In genomic region chrX:77788050-77788449, GRCh38 we compare ENCODE assay signal across 9 cellular contexts. TPM values are rescaled to one million over a fixed set of nuclear protein-coding genes. Genes with fewer than 3 reads are reported as not detected.
DNase-seq lines count a peak whose midpoint lies in the region; ATAC-seq, FAIRE-seq and TF ChIP-seq lines count a peak whose summit lies in the region.
"Had no signal": no experiment of that assay in that cellular context is flagged by ENCODE, and none has a peak within 500 bp of the region (broad histone marks: within the 10 kb centered on the region; RNA-seq: fewer than 3 reads in every experiment).

No MANE protein-coding gene starts in this region.

- H3K79me2 ChIP-seq in K562 (ENCODE audit: control insufficient read depth, insufficient read depth, low read length) = peaks cover 31% of the 10 kb centered on the region

- H3K36me3 ChIP-seq in K562 (ENCODE audit: control insufficient read depth, insufficient read depth, low read length) = 0 out of 3 replicates have a peak, but pooled peaks cover 3% of the 10 kb centered on the region

- ATAC-seq in K562 = peak; percentile 56
- no peak for ATAC-seq in HG03196 (IDR thresholded peaks at IDR 0.05; ENCODE audit: unreplicated experiment)
- ATAC-seq in HG03457 (IDR thresholded peaks at IDR 0.05; ENCODE audit: unreplicated experiment) = no peak

- H3K9ac ChIP-seq in K562 (ENCODE audit: insufficient read depth in 1 of 2, low read depth in 2 of 2, low read length in 2 of 2) = no peak overlapping the region

- H3K9me3 ChIP-seq in K562 (replicated peaks; ENCODE audit: control insufficient read depth, insufficient read depth, low read depth, low read length) = no peaks in the 10 kb centered on the region

- H3K27ac ChIP-seq in K562 (ENCODE audit: extremely low read depth, low read depth, low read length) = no peak overlapping the region

- H3K27me3 ChIP-seq in K562 (ENCODE audit: control insufficient read depth in 2 of 2, insufficient read depth in 2 of 2, low read length in 2 of 2) = no peaks in the 10 kb centered on the region

- POLR2A ChIA-PET in K562 (lab: Yijun Ruan, JAX) = no interaction called here

- intact Hi-C loops in K562 (cut with micrococcal nuclease) = loop anchor here (5.0 kb wide), 1 partner anchor 109 kb away; the partner anchor contains the start of genes COX7B and MAGT1

- H3K4me3 ChIP-seq in AG09309 (ENCODE audit: control insufficient read depth, low read depth, low read length) (no peak overlapping the region), K562 (no peak overlapping the region)

- H4K20me1 ChIP-seq in K562 (replicated peaks; ENCODE audit: control insufficient read depth, insufficient read depth, low read length) = no peaks in the 10 kb centered on the region

- no peaks in the 10 kb centered on the region for H3K9me1 ChIP-seq in K562 (ENCODE audit: control insufficient read depth, insufficient read depth, low read length)

- peak overlapping the region; percentile 78 for H2AFZ ChIP-seq in K562 (ENCODE audit: low read depth, low read length)

- no peak for FAIRE-seq in HTR-8/SVneo (lab: Jason Lieb, UNC)
- no peak for FAIRE-seq in K562 (lab: Jason Lieb, UNC)
- FAIRE-seq: frontal cortex had no signal

- WGBS in K562 (ENCODE audit: insufficient coverage, low coverage, missing lambda C conversion rate) = 9% methylated on average over 2 of the region's 2 CpGs

- DNase-seq in AG09309 (ENCODE audit: low read depth) (peak; percentile 20), HTR-8/SVneo (ENCODE audit: insufficient read length, low spot score) (peak; percentile 59), K562 (ENCODE audit: extremely low read depth in 1 of 4, low spot score in 3 of 4) (peak in 2 of 4 experiments; percentile 39 to 40), lung microvascular endothelial cell (ENCODE audit: low read depth in 2 of 2) (peak; percentile 22 to 50), cortex of kidney (lab: John Stamatoyannopoulos, UW) (no peak), NCI-H2227 (lab: John Stamatoyannopoulos, UW; ENCODE audit: unreplicated experiment) (no peak)

- TF ChIP-seq EP300 in K562 (IDR thresholded peaks at IDR 0.05; ENCODE audit: low read length) = no peak

- H3K4me1 ChIP-seq in K562 (replicated peaks in 1 of 2; ENCODE audit: control insufficient read depth in 2 of 2, insufficient read depth in 2 of 2, low read length in 2 of 2) = peaks cover 0 to 4% of the 10 kb centered on the region in 2 experiments; a peak in 2 of 5 replicates

- no peak overlapping the region for H3K4me2 ChIP-seq in K562 (ENCODE audit: insufficient read depth, low read length)

- TF ChIP-seq CTCF in AG09309 (IDR thresholded peaks at IDR 0.05; ENCODE audit: control insufficient read depth, insufficient read depth, low read depth, low read length, missing control alignments) (no peak), K562 (IDR thresholded peaks at IDR 0.05 in 2 of 3, conservative IDR thresholded peaks at IDR 0.05 in 1 of 3; ENCODE audit: insufficient read depth in 2 of 3, low read depth in 1 of 3, low read length in 3 of 3) (no peak)

- CTCF ChIA-PET in K562 (lab: Yijun Ruan, JAX; ENCODE audit: low intra/inter-chr PET ratio) = no interaction called here

- BruUV-seq in K562 (replicated peaks; lab: Mats Ljungman, UMichigan) = no TSS peak

- no peak for TF ChIP-seq RAD21 in K562 (CRISPR knock-in tag; conservative IDR thresholded peaks at IDR 0.05 in 1 of 2, IDR thresholded peaks at IDR 0.05 in 1 of 2)

- in situ Hi-C loops in K562 (cut with MboI) = no loop called here

- no peak for TF ChIP-seq POLR2A in K562 (conservative IDR thresholded peaks at IDR 0.05)

TF ChIP-seq in K562, 482 proteins besides CTCF, POLR2A, EP300 and RAD21:
- peak; percentile 10 for TF ChIP-seq RBM25 (IDR thresholded peaks at IDR 0.05; ENCODE audit: low read depth, low read length, severe bottlenecking)
- no peak for TF ChIP-seq ADNP (tag; IDR thresholded peaks at IDR 0.05)
- TF ChIP-seq, protein P1, sequence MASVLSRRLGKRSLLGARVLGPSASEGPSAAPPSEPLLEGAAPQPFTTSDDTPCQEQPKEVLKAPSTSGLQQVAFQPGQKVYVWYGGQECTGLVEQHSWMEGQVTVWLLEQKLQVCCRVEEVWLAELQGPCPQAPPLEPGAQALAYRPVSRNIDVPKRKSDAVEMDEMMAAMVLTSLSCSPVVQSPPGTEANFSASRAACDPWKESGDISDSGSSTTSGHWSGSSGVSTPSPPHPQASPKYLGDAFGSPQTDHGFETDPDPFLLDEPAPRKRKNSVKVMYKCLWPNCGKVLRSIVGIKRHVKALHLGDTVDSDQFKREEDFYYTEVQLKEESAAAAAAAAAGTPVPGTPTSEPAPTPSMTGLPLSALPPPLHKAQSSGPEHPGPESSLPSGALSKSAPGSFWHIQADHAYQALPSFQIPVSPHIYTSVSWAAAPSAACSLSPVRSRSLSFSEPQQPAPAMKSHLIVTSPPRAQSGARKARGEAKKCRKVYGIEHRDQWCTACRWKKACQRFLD (CRISPR knock-in tag; IDR thresholded peaks at IDR 0.05) = no peak
- peak; percentile 29 for TF ChIP-seq NFYB (IDR thresholded peaks at IDR 0.05; ENCODE audit: extremely low read depth, insufficient read length)

RNA-seq across cellular contexts. Expression of gene ATRX, which starts 2.0 kb away (rescaled TPM):
- 16.3 and 89.5 TPM in 2 replicates for total RNA-seq in K562 (2011; cell fraction: chromatin; rRNA removed; ENCODE audit: low replicate concordance)
- total RNA-seq in K562 (2011; cell fraction: nucleolus; rRNA removed) = 11.3 and 11.7 TPM in 2 replicates
- total RNA-seq in K562 (2011; cell fraction: nucleoplasm; rRNA removed) = 28.1 and 41.3 TPM in 2 replicates
- total RNA-seq in K562 (2014; rRNA removed) (15.6 and 26.7 TPM in 2 replicates), K562 (2014; rRNA removed; fragmentation: Illumina TruSeq; extraction: Trizol) (23.1 and 25.9 TPM in 2 replicates), K562 (2015; rRNA removed; fragmentation: Illumina TruSeq; extraction: Trizol) (20.1 and 21.4 TPM in 2 replicates), K562 (2021) (20.7 and 24.0 TPM in 2 replicates), lung microvascular endothelial cell (41.0 and 53.8 TPM in 2 replicates)
- polyA plus RNA-seq in K562 (2011; rRNA removed) (14.6 and 22.2 TPM in 2 replicates), K562 (2014; fragmentation: Illumina TruSeq; extraction: Trizol) (12.6 and 13.1 TPM in 2 replicates), K562 (2014; fragmentation: Nextera tagmentation; extraction: Ambion mirVana) (10 to 100 TPM in 1 of 2 experiments, 1 to 10 TPM in 1; 7.7 to 11.8 TPM), K562 (2014; rRNA removed) (12.9 and 20.2 TPM in 2 replicates)
- 5.9 TPM in 2 replicates for polyA plus RNA-seq in K562 (2011; cell fraction: cytosol; rRNA removed)
- polyA plus RNA-seq in K562 (2011; cell fraction: nucleus; rRNA removed) = 30.6 and 35.5 TPM in 2 replicates
- polyA plus RNA-seq in K562 (2012) = 7.0 and 13.5 TPM in 2 replicates
- 48.8 and 51.3 TPM in 2 replicates for polyA minus RNA-seq in K562 (2011; rRNA and poly(A)+ RNA removed)
- 7.9 and 17.4 TPM in 2 replicates for polyA minus RNA-seq in K562 (2011; cell fraction: cytosol; rRNA and poly(A)+ RNA removed)
- polyA minus RNA-seq in K562 (2011; cell fraction: nucleus; rRNA and poly(A)+ RNA removed) = 48.5 and 64.5 TPM in 2 replicates

Comparison
In these comparisons a context has a peak if more than half of its experiments do, and no peak if none do; other contexts are left out.
1. DNase-seq: peak in AG09309 (single experiment), HTR-8/SVneo (single experiment) and lung microvascular endothelial cell (2 of 2); none in cortex of kidney (single experiment) and NCI-H2227 (single experiment).